ENCODE assay signal across 2 cellular contexts in the genomic region with DNA sequence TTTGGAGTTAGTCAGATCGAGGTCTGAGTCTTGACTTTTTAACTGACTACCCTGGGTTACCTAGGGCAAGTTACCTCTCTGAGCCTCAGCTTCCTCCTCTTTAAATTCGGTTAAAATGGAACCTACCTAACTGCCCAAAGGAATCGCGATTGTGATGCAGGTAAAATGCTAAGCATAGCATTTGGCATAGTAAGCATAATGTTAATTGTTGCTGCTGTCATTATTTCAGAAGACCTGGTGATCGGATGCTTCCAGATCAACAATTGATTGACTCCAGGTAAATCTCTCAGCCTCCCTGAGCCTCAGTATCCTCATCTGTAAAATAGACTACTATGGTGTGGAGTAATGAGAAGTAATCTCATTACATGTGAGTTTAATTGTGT.
TF ChIP-seq lines count a peak whose summit lies in the region.

No MANE protein-coding gene starts in this region.

TF ChIP-seq in SK-N-SH, 30 proteins besides CTCF, POLR2A, EP300 and RAD21 (continued from another document):
- no peak for TF ChIP-seq EZH2phosphoT487 (IDR thresholded peaks at IDR 0.05; ENCODE audit: borderline replicate concordance, low read depth)
- TF ChIP-seq, protein P1, sequence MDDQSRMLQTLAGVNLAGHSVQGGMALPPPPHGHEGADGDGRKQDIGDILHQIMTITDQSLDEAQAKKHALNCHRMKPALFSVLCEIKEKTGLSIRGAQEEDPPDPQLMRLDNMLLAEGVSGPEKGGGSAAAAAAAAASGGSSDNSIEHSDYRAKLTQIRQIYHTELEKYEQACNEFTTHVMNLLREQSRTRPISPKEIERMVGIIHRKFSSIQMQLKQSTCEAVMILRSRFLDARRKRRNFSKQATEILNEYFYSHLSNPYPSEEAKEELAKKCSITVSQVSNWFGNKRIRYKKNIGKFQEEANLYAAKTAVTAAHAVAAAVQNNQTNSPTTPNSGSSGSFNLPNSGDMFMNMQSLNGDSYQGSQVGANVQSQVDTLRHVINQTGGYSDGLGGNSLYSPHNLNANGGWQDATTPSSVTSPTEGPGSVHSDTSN (IDR thresholded peaks at IDR 0.05): no peak
- TF ChIP-seq, protein P2, sequence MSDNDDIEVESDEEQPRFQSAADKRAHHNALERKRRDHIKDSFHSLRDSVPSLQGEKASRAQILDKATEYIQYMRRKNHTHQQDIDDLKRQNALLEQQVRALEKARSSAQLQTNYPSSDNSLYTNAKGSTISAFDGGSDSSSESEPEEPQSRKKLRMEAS (IDR thresholded peaks at IDR 0.05; ENCODE audit: low read depth): no peak
- TF ChIP-seq ELF1 (IDR thresholded peaks at IDR 0.05): no peak
- no peak for TF ChIP-seq TEAD4 (IDR thresholded peaks at IDR 0.05; ENCODE audit: borderline replicate concordance, insufficient read depth)
- no peak for TF ChIP-seq GABPA (IDR thresholded peaks at IDR 0.05; ENCODE audit: low read depth)
- no peak for TF ChIP-seq GATA2 (CRISPR knock-in tag; IDR thresholded peaks at IDR 0.05)
- TF ChIP-seq, protein P3, sequence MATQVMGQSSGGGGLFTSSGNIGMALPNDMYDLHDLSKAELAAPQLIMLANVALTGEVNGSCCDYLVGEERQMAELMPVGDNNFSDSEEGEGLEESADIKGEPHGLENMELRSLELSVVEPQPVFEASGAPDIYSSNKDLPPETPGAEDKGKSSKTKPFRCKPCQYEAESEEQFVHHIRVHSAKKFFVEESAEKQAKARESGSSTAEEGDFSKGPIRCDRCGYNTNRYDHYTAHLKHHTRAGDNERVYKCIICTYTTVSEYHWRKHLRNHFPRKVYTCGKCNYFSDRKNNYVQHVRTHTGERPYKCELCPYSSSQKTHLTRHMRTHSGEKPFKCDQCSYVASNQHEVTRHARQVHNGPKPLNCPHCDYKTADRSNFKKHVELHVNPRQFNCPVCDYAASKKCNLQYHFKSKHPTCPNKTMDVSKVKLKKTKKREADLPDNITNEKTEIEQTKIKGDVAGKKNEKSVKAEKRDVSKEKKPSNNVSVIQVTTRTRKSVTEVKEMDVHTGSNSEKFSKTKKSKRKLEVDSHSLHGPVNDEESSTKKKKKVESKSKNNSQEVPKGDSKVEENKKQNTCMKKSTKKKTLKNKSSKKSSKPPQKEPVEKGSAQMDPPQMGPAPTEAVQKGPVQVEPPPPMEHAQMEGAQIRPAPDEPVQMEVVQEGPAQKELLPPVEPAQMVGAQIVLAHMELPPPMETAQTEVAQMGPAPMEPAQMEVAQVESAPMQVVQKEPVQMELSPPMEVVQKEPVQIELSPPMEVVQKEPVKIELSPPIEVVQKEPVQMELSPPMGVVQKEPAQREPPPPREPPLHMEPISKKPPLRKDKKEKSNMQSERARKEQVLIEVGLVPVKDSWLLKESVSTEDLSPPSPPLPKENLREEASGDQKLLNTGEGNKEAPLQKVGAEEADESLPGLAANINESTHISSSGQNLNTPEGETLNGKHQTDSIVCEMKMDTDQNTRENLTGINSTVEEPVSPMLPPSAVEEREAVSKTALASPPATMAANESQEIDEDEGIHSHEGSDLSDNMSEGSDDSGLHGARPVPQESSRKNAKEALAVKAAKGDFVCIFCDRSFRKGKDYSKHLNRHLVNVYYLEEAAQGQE (IDR thresholded peaks at IDR 0.05; ENCODE audit: low read depth, low read length): no peak
- TF ChIP-seq NRF1 (IDR thresholded peaks at IDR 0.05; ENCODE audit: low read depth, low read length): no peak
TF ChIP-seq in SK-N-SH: peak in this region for 0.

TF ChIP-seq in SK-N-SH treated with all-trans-retinoic acid at 6 μM for 48 hours, 23 proteins besides CTCF, POLR2A, EP300 and RAD21 (continued from another document):
- TF ChIP-seq, protein P4, sequence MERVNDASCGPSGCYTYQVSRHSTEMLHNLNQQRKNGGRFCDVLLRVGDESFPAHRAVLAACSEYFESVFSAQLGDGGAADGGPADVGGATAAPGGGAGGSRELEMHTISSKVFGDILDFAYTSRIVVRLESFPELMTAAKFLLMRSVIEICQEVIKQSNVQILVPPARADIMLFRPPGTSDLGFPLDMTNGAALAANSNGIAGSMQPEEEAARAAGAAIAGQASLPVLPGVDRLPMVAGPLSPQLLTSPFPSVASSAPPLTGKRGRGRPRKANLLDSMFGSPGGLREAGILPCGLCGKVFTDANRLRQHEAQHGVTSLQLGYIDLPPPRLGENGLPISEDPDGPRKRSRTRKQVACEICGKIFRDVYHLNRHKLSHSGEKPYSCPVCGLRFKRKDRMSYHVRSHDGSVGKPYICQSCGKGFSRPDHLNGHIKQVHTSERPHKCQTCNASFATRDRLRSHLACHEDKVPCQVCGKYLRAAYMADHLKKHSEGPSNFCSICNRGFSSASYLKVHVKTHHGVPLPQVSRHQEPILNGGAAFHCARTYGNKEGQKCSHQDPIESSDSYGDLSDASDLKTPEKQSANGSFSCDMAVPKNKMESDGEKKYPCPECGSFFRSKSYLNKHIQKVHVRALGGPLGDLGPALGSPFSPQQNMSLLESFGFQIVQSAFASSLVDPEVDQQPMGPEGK (CRISPR knock-in tag; IDR thresholded peaks at IDR 0.05; ENCODE audit: borderline replicate concordance): no peak
- TF ChIP-seq, protein P5, sequence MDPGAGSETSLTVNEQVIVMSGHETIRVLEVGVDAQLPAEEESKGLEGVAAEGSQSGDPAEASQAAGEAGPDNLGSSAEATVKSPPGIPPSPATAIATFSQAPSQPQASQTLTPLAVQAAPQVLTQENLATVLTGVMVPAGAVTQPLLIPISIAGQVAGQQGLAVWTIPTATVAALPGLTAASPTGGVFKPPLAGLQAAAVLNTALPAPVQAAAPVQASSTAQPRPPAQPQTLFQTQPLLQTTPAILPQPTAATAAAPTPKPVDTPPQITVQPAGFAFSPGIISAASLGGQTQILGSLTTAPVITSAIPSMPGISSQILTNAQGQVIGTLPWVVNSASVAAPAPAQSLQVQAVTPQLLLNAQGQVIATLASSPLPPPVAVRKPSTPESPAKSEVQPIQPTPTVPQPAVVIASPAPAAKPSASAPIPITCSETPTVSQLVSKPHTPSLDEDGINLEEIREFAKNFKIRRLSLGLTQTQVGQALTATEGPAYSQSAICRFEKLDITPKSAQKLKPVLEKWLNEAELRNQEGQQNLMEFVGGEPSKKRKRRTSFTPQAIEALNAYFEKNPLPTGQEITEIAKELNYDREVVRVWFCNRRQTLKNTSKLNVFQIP (CRISPR knock-in tag; IDR thresholded peaks at IDR 0.05; ENCODE audit: borderline replicate concordance, low read depth): no peak
- no peak for TF ChIP-seq ESRRG (CRISPR knock-in tag; IDR thresholded peaks at IDR 0.05)
- TF ChIP-seq PPARA (CRISPR knock-in tag; IDR thresholded peaks at IDR 0.05; ENCODE audit: borderline replicate concordance): no peak
- no peak for TF ChIP-seq ZC3H10 (CRISPR knock-in tag; IDR thresholded peaks at IDR 0.05)
- no peak for TF ChIP-seq ZNF8 (CRISPR knock-in tag; IDR thresholded peaks at IDR 0.05)
- no peak for TF ChIP-seq TCF4 (CRISPR knock-in tag; IDR thresholded peaks at IDR 0.05; ENCODE audit: borderline replicate concordance)
- TF ChIP-seq, protein P6, sequence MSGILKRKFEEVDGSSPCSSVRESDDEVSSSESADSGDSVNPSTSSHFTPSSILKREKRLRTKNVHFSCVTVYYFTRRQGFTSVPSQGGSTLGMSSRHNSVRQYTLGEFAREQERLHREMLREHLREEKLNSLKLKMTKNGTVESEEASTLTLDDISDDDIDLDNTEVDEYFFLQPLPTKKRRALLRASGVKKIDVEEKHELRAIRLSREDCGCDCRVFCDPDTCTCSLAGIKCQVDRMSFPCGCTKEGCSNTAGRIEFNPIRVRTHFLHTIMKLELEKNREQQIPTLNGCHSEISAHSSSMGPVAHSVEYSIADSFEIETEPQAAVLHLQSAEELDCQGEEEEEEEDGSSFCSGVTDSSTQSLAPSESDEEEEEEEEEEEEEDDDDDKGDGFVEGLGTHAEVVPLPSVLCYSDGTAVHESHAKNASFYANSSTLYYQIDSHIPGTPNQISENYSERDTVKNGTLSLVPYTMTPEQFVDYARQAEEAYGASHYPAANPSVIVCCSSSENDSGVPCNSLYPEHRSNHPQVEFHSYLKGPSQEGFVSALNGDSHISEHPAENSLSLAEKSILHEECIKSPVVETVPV (CRISPR knock-in tag; IDR thresholded peaks at IDR 0.05): no peak
- TF ChIP-seq RARB (CRISPR knock-in tag; IDR thresholded peaks at IDR 0.05): no peak
- no peak for TF ChIP-seq ZFP30 (CRISPR knock-in tag; IDR thresholded peaks at IDR 0.05)
